ENCODE assay signal across 13 cellular contexts in genomic region chr1:20480261-20481157, GRCh38. TPM values are rescaled to one million over a fixed set of nuclear protein-coding genes. Genes with fewer than 3 reads are reported as not detected.
DNase-seq lines count a peak whose midpoint lies in the region; ATAC-seq and FAIRE-seq lines count a peak whose summit lies in the region.
"Had no signal": no experiment of that assay in that cellular context is flagged by ENCODE, and none has a peak within 500 bp of the region (broad histone marks: within the 10 kb centered on the region; RNA-seq: fewer than 3 reads in every experiment).

No MANE protein-coding gene starts in this region.

- peak; percentile 87 for DNase-seq in Caki2 (ENCODE audit: low read depth)
- peak; percentile 57 for DNase-seq in SW480 (ENCODE audit: low spot score)
- DNase-seq in occipital lobe (lab: John Stamatoyannopoulos, UW): peak; percentile 48
- DNase-seq in NCI-H2107 treated with DMSO at 0.1 percent for 48 hours (lab: John Stamatoyannopoulos, UW; ENCODE audit: unreplicated experiment): no peak
- DNase-seq in NOMO-1 treated with DMSO at 0.1 percent for 48 hours (lab: John Stamatoyannopoulos, UW; ENCODE audit: unreplicated experiment): no peak
- DNase-seq: activated B cell treated with CpG ODN at 0.5 μM for 24 hours; MG63; NCI-H345; Right ventricle myocardium superior; stimulated activated naive CD4-positive, alpha-beta T cell had no signal

- FAIRE-seq in islet of Langerhans (lab: Jason Lieb, UNC): peak; percentile 17

- in situ Hi-C loops in Caki2 (cut with HindIII; ENCODE audit: low pct_unique_long_range_greater_than_20kb, low sequenced_read_pairs): no loop called here

- ATAC-seq in HG03139 (IDR thresholded peaks at IDR 0.05; ENCODE audit: unreplicated experiment) (no peak), HG03175 (IDR thresholded peaks at IDR 0.05; ENCODE audit: unreplicated experiment) (no peak)

RNA-seq across cellular contexts. Expression of gene CAMK2N1, which starts 5.5 kb away (rescaled TPM):
- 13.5 and 20.1 TPM in 2 replicates for total RNA-seq in Caki2 (2014; rRNA removed; shearing (Covaris generic); ENCODE audit: low replicate concordance)
- 77.2 TPM for total RNA-seq in occipital lobe

RNA-seq across cellular contexts. Expression of gene MUL1, which starts 27.4 kb away (rescaled TPM):
- total RNA-seq in Caki2 (2014; rRNA removed; shearing (Covaris generic); ENCODE audit: low replicate concordance): 9.8 and 23.6 TPM in 2 replicates
- 17.5 TPM for total RNA-seq in occipital lobe

Comparison
In these comparisons a context has a peak if more than half of its experiments do, and no peak if none do; other contexts are left out.
1. DNase-seq: peak in Caki2 (single experiment), SW480 (single experiment) and occipital lobe (single experiment); none in NCI-H2107 treated with DMSO at 0.1 percent for 48 hours (single experiment) and NOMO-1 treated with DMSO at 0.1 percent for 48 hours (single experiment).